2 cellular contexts compared by ENCODE assay signal in genomic region chr10:23981520-23982309, GRCh38.
TF ChIP-seq lines count a peak whose summit lies in the region.

No MANE protein-coding gene starts in this region.

TF ChIP-seq in HEK293, 187 proteins besides CTCF, POLR2A, EP300 and RAD21:
- TF ChIP-seq PRDM10 (tag by site-specific recombination; IDR thresholded peaks at IDR 0.05), result peak; percentile 66
- TF ChIP-seq ZNF24 (tag by site-specific recombination; IDR thresholded peaks at IDR 0.05), result no peak

TF ChIP-seq in SK-N-SH, 30 proteins besides CTCF, POLR2A, EP300 and RAD21 (continued from another document):
- TF ChIP-seq ZBTB33 (IDR thresholded peaks at IDR 0.05; ENCODE audit: borderline replicate concordance, low read depth), result no peak
- no peak for TF ChIP-seq EZH2phosphoT487 (IDR thresholded peaks at IDR 0.05; ENCODE audit: borderline replicate concordance, low read depth)
- TF ChIP-seq NRF1 (IDR thresholded peaks at IDR 0.05; ENCODE audit: low read depth, low read length), result no peak
- TF ChIP-seq TAF1 (IDR thresholded peaks at IDR 0.05; ENCODE audit: borderline replicate concordance, low read depth, low read length), result no peak
- no peak for TF ChIP-seq RXRA (IDR thresholded peaks at IDR 0.05; ENCODE audit: borderline replicate concordance, low read depth)
- no peak for TF ChIP-seq GATA2 (CRISPR knock-in tag; IDR thresholded peaks at IDR 0.05)
TF ChIP-seq in SK-N-SH: peak in this region for 0.
